8 cellular contexts compared by ENCODE assay signal in the genomic region with DNA sequence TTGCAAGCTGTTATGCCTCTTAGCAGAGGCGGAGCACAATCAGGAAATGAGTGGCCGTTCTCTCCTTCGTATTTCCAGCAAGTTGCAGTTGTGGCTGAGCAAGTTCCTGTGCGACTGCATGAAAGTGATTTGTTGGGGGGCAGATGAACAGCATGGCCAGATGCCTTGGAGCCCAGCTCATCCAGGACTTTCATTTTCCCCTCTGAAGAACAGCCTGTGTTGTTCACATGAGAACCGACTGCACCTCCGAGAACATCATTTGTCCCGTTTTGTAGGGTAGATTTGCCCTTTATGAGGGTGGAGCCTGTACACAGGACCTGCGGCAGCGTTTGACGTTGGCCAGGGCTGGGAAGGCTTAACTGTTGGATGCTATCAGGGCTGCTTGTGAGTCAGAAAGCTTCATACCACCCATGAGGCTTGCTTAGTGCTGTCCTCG. TPM values are rescaled to one million over a fixed set of nuclear protein-coding genes. Genes with fewer than 3 reads are reported as not detected.
DNase-seq lines count a peak whose midpoint lies in the region; ATAC-seq and TF ChIP-seq lines count a peak whose summit lies in the region.

No MANE protein-coding gene starts in this region.

- H3K4me2 ChIP-seq in Karpas-422 (ENCODE audit: low read depth, low read length, poor library complexity, severe bottlenecking): no peak overlapping the region

- no peak for TF ChIP-seq CTCF in sigmoid colon (IDR thresholded peaks at IDR 0.05)

- no peak overlapping the region for H2AFZ ChIP-seq in Karpas-422 (ENCODE audit: low read length)

- intact Hi-C loops in sigmoid colon (cut with DNase I): no loop called here

- no peaks in the 10 kb centered on the region for H3K79me2 ChIP-seq in Karpas-422 (ENCODE audit: low read length)

- H3K9me3 ChIP-seq in esophagus (ENCODE audit: control insufficient read depth in 2 of 2, insufficient read depth in 1 of 2, low read depth in 1 of 2, low read length in 1 of 2) (no peaks in the 10 kb centered on the region), sigmoid colon (no peaks in the 10 kb centered on the region), Karpas-422 (ENCODE audit: low read length) (no peaks in the 10 kb centered on the region)

- DNase-seq in LHCN-M2 (ENCODE audit: low read depth) (peak; percentile 81), activated T-cell treated with anti-CD3 and anti-CD28 coated beads for 24 hours (ENCODE audit: low read depth) (peak; percentile 33), sigmoid colon (peak; percentile 95), Karpas-422 (no peak)

- H3K27me3 ChIP-seq in esophagus (ENCODE audit: control insufficient read depth in 1 of 2, insufficient read depth in 2 of 2, low read length in 2 of 2) (no peaks in the 10 kb centered on the region), sigmoid colon (no peaks in the 10 kb centered on the region), Karpas-422 (ENCODE audit: low read length) (no peaks in the 10 kb centered on the region)

- no peaks in the 10 kb centered on the region for H3K9me2 ChIP-seq in Karpas-422 (replicated peaks; ENCODE audit: insufficient read depth, low read length)

- H3K4me3 ChIP-seq in esophagus (ENCODE audit: low read depth in 1 of 2, low read length in 2 of 2) (peak overlapping the region; percentile 12 to 73), sigmoid colon (peak overlapping the region; percentile 0 to 99 (median 60)), Karpas-422 (ENCODE audit: low read length) (no peak overlapping the region)

- ATAC-seq in HG02938 (IDR thresholded peaks at IDR 0.05; ENCODE audit: unreplicated experiment) (no peak), GM18858 (IDR thresholded peaks at IDR 0.05; ENCODE audit: unreplicated experiment) (no peak), HG03432 (IDR thresholded peaks at IDR 0.05; ENCODE audit: unreplicated experiment) (no peak)

- TF ChIP-seq EP300 in sigmoid colon (IDR thresholded peaks at IDR 0.05): peak; percentile 51 to 90 (median 80)

- H3K9ac ChIP-seq in Karpas-422 (ENCODE audit: low read length): no peak overlapping the region

- WGBS in esophagus, 2 donors: 15 to 25% methylated on average over 11 of the region's 11 CpGs
- 47 to 71% methylated on average over 11 of the region's 11 CpGs for WGBS in sigmoid colon, 2 donors

- TF ChIP-seq POLR2A in sigmoid colon (IDR thresholded peaks at IDR 0.05): peak in 1 of 2 donors; percentile 57

- H4K20me1 ChIP-seq in Karpas-422 (ENCODE audit: insufficient read depth, low read depth, low read length): no peaks in the 10 kb centered on the region

- H3K27ac ChIP-seq in esophagus (ENCODE audit: low read depth in 2 of 2, low read length in 1 of 2) (peak overlapping the region; percentile 94 to 95), sigmoid colon (peak overlapping the region; percentile 98 to 100 (median 99)), Karpas-422 (ENCODE audit: low read length) (no peak overlapping the region)

- peaks cover 0 to 13% of the 10 kb centered on the region in 2 donors for H3K36me3 ChIP-seq in esophagus (ENCODE audit: control insufficient read depth in 2 of 2, insufficient read depth in 2 of 2, low read length in 1 of 2)
- H3K36me3 ChIP-seq in sigmoid colon: no peaks in the 10 kb centered on the region
- H3K36me3 ChIP-seq in Karpas-422 (ENCODE audit: insufficient read depth, low read length): no peaks in the 10 kb centered on the region

- H3K4me1 ChIP-seq in esophagus (ENCODE audit: control insufficient read depth in 2 of 2, insufficient read depth in 2 of 2, low read length in 1 of 2) (peaks cover 22 to 43% of the 10 kb centered on the region in 2 donors), sigmoid colon (peaks cover 0 to 77% (median 74%) of the 10 kb centered on the region in 4 donors), Karpas-422 (ENCODE audit: low read length) (peaks cover 26% of the 10 kb centered on the region)

RNA-seq across cellular contexts. Expression of a gene that starts 4.4 kb away (rescaled TPM):
- total RNA-seq in LHCN-M2 (2014; rRNA removed) (26.5 and 27.3 TPM in 2 replicates), sigmoid colon (10 to 100 TPM; 32.9 to 62.4 (median 43.9) TPM)
- polyA plus RNA-seq in LHCN-M2 (2012): 55.1 TPM
- polyA plus RNA-seq in esophagus (10 to 100 TPM; 39.4 to 57.2 TPM), sigmoid colon (10 to 100 TPM; 10.8 to 22.5 (median 16.9) TPM)
- total RNA-seq in Karpas-422 (2014; rRNA removed; shearing (Covaris generic); ENCODE audit: low replicate concordance): 0.97 and 1.4 TPM in 2 replicates

RNA-seq across cellular contexts. Expression of a gene that starts 58.8 kb away (rescaled TPM):
- total RNA-seq in LHCN-M2 (2014; rRNA removed): 43.9 and 47.7 TPM in 2 replicates
- 52.5 TPM for polyA plus RNA-seq in LHCN-M2 (2012)
- 10 to 100 TPM; 46.8 to 55.1 TPM for polyA plus RNA-seq in esophagus
- total RNA-seq in sigmoid colon: 100 to 1,000 TPM in 1 of 4 donors, 10 to 100 TPM in 3; 68.3 to 132 (median 90.0) TPM
- 10 to 100 TPM; 29.4 to 47.8 (median 30.1) TPM for polyA plus RNA-seq in sigmoid colon
- 60.4 and 120 TPM in 2 replicates for total RNA-seq in Karpas-422 (2014; rRNA removed; shearing (Covaris generic); ENCODE audit: low replicate concordance)

Comparison
In these comparisons a context has a peak if more than half of its experiments do, and no peak if none do; other contexts are left out.
1. RNA of a gene that starts 4.4 kb away (total RNA-seq): 32.9 to 62.4 TPM in sigmoid colon and 26.5 to 27.3 TPM in LHCN-M2; 0.97 to 1.4 TPM in Karpas-422; every median in the first group is over 10 times any median in the second.